23 cellular contexts compared by ENCODE assay signal in the genomic region with DNA sequence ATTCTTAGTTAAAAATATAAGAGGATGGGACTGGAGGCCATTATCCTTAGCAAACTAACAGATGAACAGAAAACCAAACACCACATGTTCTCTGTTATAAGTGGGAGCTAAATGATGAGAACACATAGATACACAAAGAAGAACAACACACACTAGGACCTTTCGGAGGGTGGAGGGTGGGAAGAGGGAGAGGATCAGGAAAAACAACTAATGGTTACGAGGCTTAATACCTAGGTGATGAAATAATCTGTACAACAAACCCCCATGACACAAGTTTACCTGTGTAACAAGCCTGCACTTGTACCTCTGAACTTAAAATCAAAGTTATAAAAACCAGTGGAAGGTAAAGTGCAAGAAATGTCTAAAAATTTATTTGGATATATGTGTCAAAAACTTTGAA.
DNase-seq lines count a peak whose midpoint lies in the region; ATAC-seq, FAIRE-seq and TF ChIP-seq lines count a peak whose summit lies in the region.
"Had no signal": no experiment of that assay in that cellular context is flagged by ENCODE, and none has a peak within 500 bp of the region (broad histone marks: within the 10 kb centered on the region; RNA-seq: fewer than 3 reads in every experiment).

No MANE protein-coding gene starts in this region.

- no peaks in the 10 kb centered on the region for H3K79me2 ChIP-seq in mammary epithelial cell (ENCODE audit: insufficient read depth, low read length)
- H3K79me2 ChIP-seq in keratinocyte (ENCODE audit: control insufficient read depth, insufficient read depth, low read length): no peaks in the 10 kb centered on the region

- H3K27me3 ChIP-seq in mammary epithelial cell (ENCODE audit: insufficient read depth, low read length) (no peaks in the 10 kb centered on the region), breast epithelium (no peaks in the 10 kb centered on the region), keratinocyte (ENCODE audit: control insufficient read depth, extremely low read depth, insufficient read depth, low read length) (no peaks in the 10 kb centered on the region), thyroid gland (no peaks in the 10 kb centered on the region)
- H3K27me3 ChIP-seq: BLaER1 had no signal

- CTCF ChIA-PET in mammary epithelial cell (lab: Charles Lee; ENCODE audit: low non-redundant PET): no interaction called here

- in situ Hi-C loops in mammary epithelial cell (cut with MboI; ENCODE audit: low sequenced_read_pairs in 2 of 2): no loop called here

- H3K9me3 ChIP-seq in mammary epithelial cell (replicated peaks; ENCODE audit: insufficient read depth, low read length) (no peaks in the 10 kb centered on the region), breast epithelium (no peaks in the 10 kb centered on the region), keratinocyte (ENCODE audit: control insufficient read depth, low read depth, low read length) (no peaks in the 10 kb centered on the region), thyroid gland (no peaks in the 10 kb centered on the region)
- H3K9me3 ChIP-seq: Caco-2 had no signal

- H3K4me3 ChIP-seq in mammary epithelial cell (replicated peaks in 1 of 3; ENCODE audit: insufficient read depth in 1 of 3, low read depth in 2 of 3, low read length in 3 of 3) (no peak overlapping the region), breast epithelium (no peak overlapping the region), keratinocyte (ENCODE audit: control insufficient read depth in 2 of 3, extremely low read depth in 1 of 3, insufficient read depth in 2 of 3, low read depth in 1 of 3, low read length in 3 of 3) (no peak overlapping the region), thyroid gland (replicated peaks in 1 of 3) (no peak overlapping the region)
- H3K4me3 ChIP-seq: BLaER1, GM12878, GM23248 had no signal

- ATAC-seq in sciatic nerve: no peak
- ATAC-seq: CD8-positive, alpha-beta T cell; GM12878 had no signal

- dilution Hi-C loops in mammary epithelial cell (cut with HindIII; ENCODE audit: low sequenced_read_pairs) (no loop called here), keratinocyte (cut with MboI; ENCODE audit: extremely low pct_ligation_motif_present, low sequenced_read_pairs) (no loop called here)

- H3K27ac ChIP-seq in mammary epithelial cell (ENCODE audit: insufficient read depth, low read depth, low read length) (no peak overlapping the region), breast epithelium (no peak overlapping the region), keratinocyte (ENCODE audit: control insufficient read depth, insufficient read depth, low read length) (no peak overlapping the region), thyroid gland (peak overlapping the region in 2 of 3 donors; percentile 24 to 27)
- H3K27ac ChIP-seq: 22Rv1, BLaER1, C4-2B, GM23248 had no signal

- no peaks in the 10 kb centered on the region for H3K9me1 ChIP-seq in keratinocyte (ENCODE audit: control insufficient read depth, extremely low read depth, insufficient read depth, low read length)

- TF ChIP-seq CTCF in mammary epithelial cell (conservative IDR thresholded peaks at IDR 0.05 in 1 of 2, IDR thresholded peaks at IDR 0.05 in 1 of 2; ENCODE audit: extremely low read depth in 1 of 2, insufficient read depth in 1 of 2, low read depth in 1 of 2, low read length in 2 of 2) (no peak), breast epithelium (IDR thresholded peaks at IDR 0.05) (no peak), keratinocyte (optimal IDR thresholded peaks at IDR 0.05 in 1 of 3, IDR thresholded peaks at IDR 0.05 in 1 of 3, conservative IDR thresholded peaks at IDR 0.05 in 1 of 3; ENCODE audit: extremely low read depth in 1 of 3, insufficient read depth in 2 of 3, low read length in 3 of 3) (no peak), thyroid gland (IDR thresholded peaks at IDR 0.05) (no peak)

- no peaks in the 10 kb centered on the region for H3K36me3 ChIP-seq in mammary epithelial cell (ENCODE audit: insufficient read depth, low read length)
- no peaks in the 10 kb centered on the region for H3K36me3 ChIP-seq in breast epithelium
- no peaks in the 10 kb centered on the region for H3K36me3 ChIP-seq in keratinocyte (ENCODE audit: control insufficient read depth in 2 of 2, extremely low read depth in 1 of 2, insufficient read depth in 2 of 2, low read length in 2 of 2)
- no peaks in the 10 kb centered on the region for H3K36me3 ChIP-seq in thyroid gland
- H3K36me3 ChIP-seq: BLaER1 had no signal

- H2AFZ ChIP-seq in mammary epithelial cell (ENCODE audit: low read depth, low read length): peak overlapping the region; percentile 53
- H2AFZ ChIP-seq in keratinocyte (ENCODE audit: control insufficient read depth, low read length): peak overlapping the region; percentile 33
- H2AFZ ChIP-seq: GM23248 had no signal

- 30% methylated on average over 2 of the region's 2 CpGs for WGBS in mammary epithelial cell (ENCODE audit: low coverage, missing lambda C conversion rate)
- 85 to 90% methylated on average over 2 of the region's 2 CpGs for WGBS in thyroid gland, 2 donors

- peak; percentile 41 for FAIRE-seq in keratinocyte (lab: Jason Lieb, UNC)
- FAIRE-seq: A204.1, GM12878, GM19239, H1 had no signal

- H3K9ac ChIP-seq in mammary epithelial cell (ENCODE audit: insufficient read depth, low read length): no peak overlapping the region
- no peak overlapping the region for H3K9ac ChIP-seq in keratinocyte (ENCODE audit: control insufficient read depth, extremely low read depth, insufficient read depth, low read length)
- H3K9ac ChIP-seq: BLaER1, GM23248 had no signal

- BruUV-seq in mammary epithelial cell (replicated peaks; lab: Mats Ljungman, UMichigan): no TSS peak

- DNase-seq in mammary epithelial cell (peak; percentile 41), breast epithelium (ENCODE audit: low spot score in 2 of 2) (no peak), keratinocyte (ENCODE audit: low read depth, low spot score) (no peak), thyroid gland (no peak), NCI-H146 treated with DMSO at 0.1 percent for 48 hours (lab: John Stamatoyannopoulos, UW; ENCODE audit: unreplicated experiment) (no peak), sciatic nerve (ENCODE audit: low spot score) (no peak)
- DNase-seq: Caco-2; CD4-positive, CD25-positive, alpha-beta regulatory T cell; CD8-positive, alpha-beta T cell; DMS 273 treated with DMSO at 0.1 percent for 48 hours; DMS79; EL; GDM1; GM23248; H7; HCEC 1CT had no signal

- TF ChIP-seq POLR2A in breast epithelium (IDR thresholded peaks at IDR 0.05) (no peak), thyroid gland (IDR thresholded peaks at IDR 0.05) (no peak)

- H3K4me2 ChIP-seq in mammary epithelial cell (ENCODE audit: insufficient read depth, low read depth, low read length): peak overlapping the region; percentile 51
- no peak overlapping the region for H3K4me2 ChIP-seq in keratinocyte (ENCODE audit: control insufficient read depth, extremely low read depth, insufficient read depth, low read depth, low read length)
- H3K4me2 ChIP-seq: BLaER1 had no signal

- peaks cover 8% of the 10 kb centered on the region for H3K4me1 ChIP-seq in mammary epithelial cell (ENCODE audit: insufficient read depth, low read length)
- H3K4me1 ChIP-seq in breast epithelium: no peaks in the 10 kb centered on the region
- H3K4me1 ChIP-seq in keratinocyte (ENCODE audit: control insufficient read depth, extremely low read depth, insufficient read depth, low read length): peaks cover 7% of the 10 kb centered on the region
- H3K4me1 ChIP-seq in thyroid gland: peaks cover 0 to 11% of the 10 kb centered on the region in 2 donors
- H3K4me1 ChIP-seq: BLaER1, Caco-2 had no signal

- intact Hi-C loops in mammary epithelial cell (cut with micrococcal nuclease) (no loop called here), breast epithelium (cut with DNase I; ENCODE audit: low total_unique reads) (no loop called here), thyroid gland (cut with DNase I) (no loop called here), sciatic nerve (cut with DNase I) (no loop called here)

- no peaks in the 10 kb centered on the region for H4K20me1 ChIP-seq in mammary epithelial cell (ENCODE audit: insufficient read depth, low read length)
- H4K20me1 ChIP-seq in keratinocyte (ENCODE audit: control insufficient read depth, extremely low read depth, insufficient read depth, low read length): no peaks in the 10 kb centered on the region
- H4K20me1 ChIP-seq: BLaER1 had no signal

Comparison
In these comparisons a context has a peak if more than half of its experiments do, and no peak if none do; other contexts are left out.
1. H3K27ac ChIP-seq: peak in thyroid gland (2 of 3); none in mammary epithelial cell (single experiment), breast epithelium (0 of 2) and keratinocyte (single experiment).